Comparison of ENCODE assay signal across 18 cellular contexts in the genomic region with DNA sequence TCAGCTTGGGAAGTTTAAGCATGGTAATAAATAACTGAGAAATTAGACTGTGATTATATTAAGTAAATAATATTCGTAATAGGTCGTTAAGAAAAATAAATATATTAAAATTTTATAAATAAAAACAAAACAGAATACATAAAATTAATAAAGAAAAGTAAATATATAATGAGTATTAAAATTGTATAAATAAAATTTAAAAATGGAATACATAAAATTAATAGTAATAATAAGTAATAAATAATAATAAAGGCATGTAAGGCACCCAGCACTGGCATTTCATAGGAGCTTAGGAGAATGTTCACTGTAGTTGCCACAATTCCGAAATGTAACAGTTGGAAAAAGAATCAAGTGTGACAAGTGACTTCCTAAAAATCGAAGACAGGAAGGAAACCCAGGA. TPM values are rescaled to one million over a fixed set of nuclear protein-coding genes. Genes with fewer than 3 reads are reported as not detected.
A peak's percentile ranks its signal among the peaks of the same experiment; 100 is the strongest.
DNase-seq lines count a peak whose midpoint lies in the region; ATAC-seq and TF ChIP-seq lines count a peak whose summit lies in the region.
"Had no signal": no experiment of that assay in that cellular context is flagged by ENCODE, and none has a peak within 500 bp of the region (broad histone marks: within the 10 kb centered on the region; RNA-seq: fewer than 3 reads in every experiment).

No MANE protein-coding gene starts in this region.

- H3K79me2 ChIP-seq in ACC112 (ENCODE audit: control insufficient read depth, insufficient read depth, low read length, unreplicated experiment): no peaks in the 10 kb centered on the region

- H3K4me1 ChIP-seq in ACC112 (ENCODE audit: control insufficient read depth, insufficient read depth, low read length, unreplicated experiment) (peaks cover 8% of the 10 kb centered on the region), RWPE2 (ENCODE audit: insufficient read depth, poor library complexity, severe bottlenecking) (peaks cover 25% of the 10 kb centered on the region), foreskin keratinocyte (peaks cover 22% of the 10 kb centered on the region), rectal smooth muscle tissue (ENCODE audit: control insufficient read depth, insufficient read depth, low read length) (peaks cover 19% of the 10 kb centered on the region)

- H3K36me3 ChIP-seq in ACC112 (ENCODE audit: insufficient read depth, low read length): no peaks in the 10 kb centered on the region
- H3K36me3 ChIP-seq in RWPE2 (ENCODE audit: low read depth): no peaks in the 10 kb centered on the region; the same call in 1 of the 2 replicates
- H3K36me3 ChIP-seq in rectal smooth muscle tissue (ENCODE audit: control insufficient read depth, insufficient read depth, low read length): no peaks in the 10 kb centered on the region
- H3K36me3 ChIP-seq: ascending aorta had no signal

- no peak overlapping the region for H3K9ac ChIP-seq in rectal smooth muscle tissue (ENCODE audit: low read length)

- no peaks in the 10 kb centered on the region for H3K9me3 ChIP-seq in RWPE2 (ENCODE audit: severe bottlenecking)
- H3K9me3 ChIP-seq: ascending aorta had no signal

- H3K27me3 ChIP-seq in ACC112 (ENCODE audit: insufficient read depth, low read length) (no peaks in the 10 kb centered on the region), RWPE2 (ENCODE audit: insufficient read depth, poor library complexity, severe bottlenecking) (no peaks in the 10 kb centered on the region), foreskin keratinocyte (no peaks in the 10 kb centered on the region), rectal smooth muscle tissue (ENCODE audit: control insufficient read depth, insufficient read depth, low read length) (no peaks in the 10 kb centered on the region)
- H3K27me3 ChIP-seq: ascending aorta had no signal

- H3K4me3 ChIP-seq in ACC112 (ENCODE audit: low read depth, low read length) (no peak overlapping the region), RWPE2 (ENCODE audit: severe bottlenecking) (no peak overlapping the region), rectal smooth muscle tissue (ENCODE audit: low read length) (peak overlapping the region; percentile 22)

- ATAC-seq in RWPE2 (ENCODE audit: low read depth) (no peak), foreskin keratinocyte (no peak), HG02763 (IDR thresholded peaks at IDR 0.05; ENCODE audit: unreplicated experiment) (no peak), GM19023 (IDR thresholded peaks at IDR 0.05; ENCODE audit: unreplicated experiment) (no peak), GM18498 (IDR thresholded peaks at IDR 0.05; ENCODE audit: unreplicated experiment) (no peak)

- no peak for DNase-seq in RWPE2 (ENCODE audit: low spot score)
- no peak for DNase-seq in foreskin keratinocyte
- DNase-seq in AG08395 (ENCODE audit: low spot score): no peak
- DNase-seq: activated CD8-positive, alpha-beta memory T cell treated with anti-CD3 and anti-CD28 coated beads, Interleukin-2, amount 50 U/mL, for 4 hours; activated gamma-delta T cell treated with Interleukin-2 at 50 U/mL for 16 hours; COR-L47; erythroblast; glutamatergic neuron; Karpas-422; NCI-H1105 treated with DMSO at 0.1 percent for 48 hours; nucleus accumbens; SHP77 had no signal

- H2AFZ ChIP-seq in ACC112 (ENCODE audit: low read length, unreplicated experiment): no peak overlapping the region

- H3K27ac ChIP-seq in ACC112 (ENCODE audit: low read depth, low read length) (peak overlapping the region; percentile 46; the same call in 1 of the 2 replicates), RWPE2 (ENCODE audit: poor library complexity, severe bottlenecking) (peak overlapping the region; percentile 38), foreskin keratinocyte (peak overlapping the region; percentile 93), rectal smooth muscle tissue (ENCODE audit: low read depth, low read length) (peak overlapping the region; percentile 82)

- TF ChIP-seq CTCF in RWPE2 (IDR thresholded peaks at IDR 0.05; ENCODE audit: poor library complexity, severe bottlenecking): no peak
- TF ChIP-seq CTCF in foreskin keratinocyte (conservative IDR thresholded peaks at IDR 0.05): no peak

RNA-seq across cellular contexts. Expression of a gene that starts 45.8 kb away (rescaled TPM):
- 0.24 and 0.25 TPM in 2 replicates for total RNA-seq in foreskin keratinocyte
- polyA plus RNA-seq in foreskin keratinocyte: 0.16 and 0.24 TPM in 2 replicates
- total RNA-seq: ascending aorta had no signal

RNA-seq across cellular contexts. Expression of a gene that starts 47.7 kb away (rescaled TPM):
- total RNA-seq in foreskin keratinocyte: 15.4 and 18.1 TPM in 2 replicates
- polyA plus RNA-seq in foreskin keratinocyte: 19.2 and 19.5 TPM in 2 replicates
- total RNA-seq: ascending aorta had no signal

Comparison
In these comparisons a context has a peak if more than half of its experiments do, and no peak if none do; other contexts are left out.
1. H3K27ac ChIP-seq: peak in every context shown above with its lines; median percentile 93 in foreskin keratinocyte; 82 in rectal smooth muscle tissue; 46 in ACC112; 38 in RWPE2.